ENCODE assay signal across 8 cellular contexts in the genomic region with DNA sequence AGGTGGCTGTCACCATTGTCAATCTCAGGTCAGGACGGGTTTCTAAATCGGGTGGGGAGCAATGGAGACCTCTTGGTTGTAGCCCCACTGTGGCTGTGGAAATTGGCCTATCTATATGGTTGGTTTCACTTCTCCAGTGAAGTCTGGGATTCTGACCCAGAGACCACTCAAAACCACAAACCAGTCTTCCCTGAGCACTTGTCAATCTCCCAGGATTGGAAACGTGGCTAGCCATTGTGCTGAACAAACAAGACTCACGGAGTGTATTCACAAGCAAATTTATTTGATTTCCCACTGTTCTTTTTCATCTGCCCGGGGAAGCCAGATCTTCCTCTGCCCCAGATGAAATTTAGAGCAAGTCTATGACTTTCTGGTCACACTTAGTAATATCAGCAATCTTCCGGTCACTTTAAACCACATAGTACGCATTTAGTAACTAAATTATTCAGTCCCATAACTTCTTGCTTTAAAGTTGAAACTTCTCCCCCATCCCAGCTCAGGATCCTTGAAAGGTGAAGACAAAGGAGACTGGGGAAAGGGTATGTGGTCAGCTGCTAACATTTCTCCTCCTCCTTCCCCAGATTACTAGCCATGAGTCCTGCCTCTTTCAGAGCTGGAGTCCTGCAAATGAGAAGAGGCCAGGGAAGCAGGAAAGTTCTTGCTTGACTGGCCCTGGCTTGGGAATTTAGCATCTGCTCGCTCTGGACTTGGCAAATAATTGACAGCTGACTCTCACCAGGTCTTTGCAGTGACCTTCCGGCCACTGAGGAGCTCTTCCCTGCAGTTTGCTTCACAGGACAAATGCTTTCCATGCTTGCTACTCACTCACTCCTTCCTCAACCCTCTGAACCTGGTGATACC.
DNase-seq lines count a peak whose midpoint lies in the region; ATAC-seq and TF ChIP-seq lines count a peak whose summit lies in the region.
"Had no signal": no experiment of that assay in that cellular context is flagged by ENCODE, and none has a peak within 500 bp of the region (broad histone marks: within the 10 kb centered on the region; RNA-seq: fewer than 3 reads in every experiment).

No MANE protein-coding gene starts in this region.

- no peak overlapping the region for H3K4ac ChIP-seq in neuronal stem cell (ENCODE audit: low read length)

- H3K9ac ChIP-seq in neuronal stem cell (ENCODE audit: low read depth, low read length, poor library complexity) = no peak overlapping the region

- no peak overlapping the region for H3K14ac ChIP-seq in neuronal stem cell (ENCODE audit: low read length)

- intact Hi-C loops in Caco-2 (cut with micrococcal nuclease; ENCODE audit: unreplicated experiment) = loop anchor here (1.0 to 2.0 kb wide), 2 partner anchors 61 to 77 kb away; no protein-coding TSS in a partner anchor

- TSS peak; percentile 66 for BruUV-seq in Caco-2 (replicated peaks; lab: Mats Ljungman, UMichigan)

- H3K4me3 ChIP-seq in Caco-2 (ENCODE audit: low read depth, low read length) = no peak overlapping the region
- H3K4me3 ChIP-seq in neuronal stem cell (ENCODE audit: low read length in 2 of 2) = no peak overlapping the region

- peaks cover 52% of the 10 kb centered on the region for H3K4me1 Mint-ChIP-seq in Caco-2 (ENCODE audit: low read depth, unreplicated experiment)
- peaks cover 53% of the 10 kb centered on the region for H3K4me1 Mint-ChIP-seq in activated T-cell treated with anti-CD3 and anti-CD28 coated beads, Interleukin-2, amount 50 U/mL, for 24 hours (ENCODE audit: low read depth)

- H2AFZ ChIP-seq in neuronal stem cell (ENCODE audit: low read length) = no peak overlapping the region

- peak overlapping the region; percentile 97 for H3K27ac ChIP-seq in angular gyrus (ENCODE audit: low read depth, low read length)
- H3K27ac ChIP-seq in neuronal stem cell (replicated peaks; ENCODE audit: low read length) = no peak overlapping the region

- CTCF ChIA-PET in Caco-2 (lab: Charles Lee) = interaction anchor here (1.2 to 2.2 kb wide), 4 partner anchors 30 to 599 kb away, joined by 3 to 13 read pairs (median 5); a partner anchor contains a TSS

- H3K4me2 ChIP-seq in neuronal stem cell (ENCODE audit: insufficient read depth, low read length, poor library complexity, severe bottlenecking) = no peak overlapping the region

- no peak overlapping the region for H2BK5ac ChIP-seq in neuronal stem cell (ENCODE audit: low read length)

- peak overlapping the region; percentile 97 for H3K27ac Mint-ChIP-seq in Caco-2 (ENCODE audit: unreplicated experiment)
- no peak overlapping the region for H3K27ac Mint-ChIP-seq in activated T-cell treated with anti-CD3 and anti-CD28 coated beads, Interleukin-2, amount 50 U/mL, for 24 hours

- peak; percentile 36 to 65 for DNase-seq in Caco-2
- peak; percentile 62 for DNase-seq in HK-2 (ENCODE audit: unreplicated experiment)
- no peak for DNase-seq in neuronal stem cell (ENCODE audit: low spot score)
- no peak for DNase-seq in omental fat pad (ENCODE audit: low spot score)
- DNase-seq in activated T-cell treated with anti-CD3 and anti-CD28 coated beads, Interleukin-2, amount 50 U/mL, for 24 hours = no peak
- DNase-seq: activated T-cell treated with anti-CD3 and anti-CD28 coated beads for 4 hours had no signal

- no peak overlapping the region for H2BK15ac ChIP-seq in neuronal stem cell (ENCODE audit: low read length)

- H4K91ac ChIP-seq in neuronal stem cell (ENCODE audit: low read depth, low read length, poor library complexity) = no peak overlapping the region

- no peak overlapping the region for H2BK120ac ChIP-seq in neuronal stem cell (ENCODE audit: low read depth, low read length)

- H3K4me1 ChIP-seq in Caco-2 (peaks cover 69% of the 10 kb centered on the region), neuronal stem cell (ENCODE audit: control insufficient read depth in 2 of 2, insufficient read depth in 1 of 2, low read depth in 1 of 2, low read length in 2 of 2) (peaks cover 7 to 25% of the 10 kb centered on the region in 2 donors)

- H3K9me3 ChIP-seq in Caco-2 (no peaks in the 10 kb centered on the region), neuronal stem cell (replicated peaks in 1 of 2; ENCODE audit: control insufficient read depth in 2 of 2, insufficient read depth in 1 of 2, low read depth in 1 of 2, low read length in 2 of 2) (no peaks in the 10 kb centered on the region)

- H2AK5ac ChIP-seq in neuronal stem cell (ENCODE audit: low read depth, low read length) = no peak overlapping the region

- no peak overlapping the region for H2BK12ac ChIP-seq in neuronal stem cell (ENCODE audit: low read length)

- H3K27me3 ChIP-seq in Caco-2 (replicated peaks; ENCODE audit: control insufficient read depth, insufficient read depth, low read length) (no peaks in the 10 kb centered on the region), neuronal stem cell (ENCODE audit: control insufficient read depth in 3 of 3, insufficient read depth in 3 of 3, low read depth in 1 of 3, low read length in 3 of 3) (peaks cover 0 to 44% (median 0%) of the 10 kb centered on the region in 3 experiments)

- no peak for ATAC-seq in omental fat pad (ENCODE audit: low FRiP score)
- no peak for ATAC-seq in HG03565 (IDR thresholded peaks at IDR 0.05; ENCODE audit: unreplicated experiment)

- H3K27me3 Mint-ChIP-seq in Caco-2 (ENCODE audit: insufficient read depth, unreplicated experiment) = no peaks in the 10 kb centered on the region
- H3K27me3 Mint-ChIP-seq in activated T-cell treated with anti-CD3 and anti-CD28 coated beads, Interleukin-2, amount 50 U/mL, for 24 hours = no peaks in the 10 kb centered on the region

- no peaks in the 10 kb centered on the region for H3K79me1 ChIP-seq in neuronal stem cell (ENCODE audit: low read depth, low read length)

- H3K23ac ChIP-seq in neuronal stem cell (ENCODE audit: low read depth, low read length, poor library complexity) = no peak overlapping the region

- H3K9me3 Mint-ChIP-seq in Caco-2 (ENCODE audit: unreplicated experiment) = peaks cover 7% of the 10 kb centered on the region
- H3K9me3 Mint-ChIP-seq in activated T-cell treated with anti-CD3 and anti-CD28 coated beads, Interleukin-2, amount 50 U/mL, for 24 hours = no peaks in the 10 kb centered on the region

- H3K36me3 Mint-ChIP-seq in Caco-2 (ENCODE audit: insufficient read depth, unreplicated experiment) = peaks cover 14% of the 10 kb centered on the region
- H3K36me3 Mint-ChIP-seq in activated T-cell treated with anti-CD3 and anti-CD28 coated beads, Interleukin-2, amount 50 U/mL, for 24 hours (ENCODE audit: low read depth) = no peaks in the 10 kb centered on the region

- peak overlapping the region; percentile 29 for H3K4me3 Mint-ChIP-seq in Caco-2 (ENCODE audit: unreplicated experiment)
- H3K4me3 Mint-ChIP-seq in activated T-cell treated with anti-CD3 and anti-CD28 coated beads, Interleukin-2, amount 50 U/mL, for 24 hours = no peak overlapping the region

- H4K8ac ChIP-seq in neuronal stem cell (ENCODE audit: low read depth, low read length) = no peak overlapping the region

- TF ChIP-seq CTCF in Caco-2 (IDR thresholded peaks at IDR 0.05; ENCODE audit: insufficient read depth in 1 of 2, low read depth in 1 of 2, low read length in 1 of 2, severe bottlenecking in 1 of 2, unreplicated experiment in 1 of 2) = no peak
- no peak for TF ChIP-seq CTCF in omental fat pad (IDR thresholded peaks at IDR 0.05)

- POLR2A ChIA-PET in Caco-2 (lab: Charles Lee) = interaction anchor here (1.4 to 2.7 kb wide), 4 partner anchors 11 to 186 kb away, joined by 3 to 22 read pairs (median 14); a partner anchor contains a TSS

- WGBS in neuronal stem cell (ENCODE audit: extremely low coverage in 2 of 2, insufficient read length in 2 of 2, insufficient replicate concordance in 1 of 2), 2 donors = no CpG with 5 or more reads among the region's 9 CpGs

- H3K36me3 ChIP-seq in Caco-2 (ENCODE audit: control insufficient read depth, insufficient read depth, low read length) = no peaks in the 10 kb centered on the region
- no peaks in the 10 kb centered on the region for H3K36me3 ChIP-seq in neuronal stem cell (replicated peaks in 1 of 2; ENCODE audit: control insufficient read depth in 2 of 2, insufficient read depth in 2 of 2, low read length in 2 of 2)

- peak overlapping the region; percentile 45 for H3K18ac ChIP-seq in neuronal stem cell (ENCODE audit: low read length)

Comparison
In these comparisons a context has a peak if more than half of its experiments do, and no peak if none do; other contexts are left out.
1. DNase-seq: peak in Caco-2 (2 of 2) and HK-2 (single experiment); none in neuronal stem cell (single experiment), omental fat pad (single experiment) and activated T-cell treated with anti-CD3 and anti-CD28 coated beads, Interleukin-2, amount 50 U/mL, for 24 hours (single experiment).